ENCODE assay signal across 14 cellular contexts in genomic region chr4:85763207-85763606, GRCh38.
"Had no signal": no experiment of that assay in that cellular context is flagged by ENCODE, and none has a peak within 500 bp of the region (broad histone marks: within the 10 kb centered on the region; RNA-seq: fewer than 3 reads in every experiment).

No MANE protein-coding gene starts in this region.

- H3K4me1 ChIP-seq: parathyroid adenoma, thyroid gland had no signal

- H3K9ac ChIP-seq: neural progenitor cell, parathyroid adenoma had no signal

- H2AFZ ChIP-seq: neural progenitor cell, parathyroid adenoma had no signal

- H3K27me3 ChIP-seq: cardiac muscle cell, gastrocnemius medialis, neural progenitor cell, right atrium auricular region, thyroid gland had no signal

- H3K9me3 ChIP-seq: gastrocnemius medialis, right atrium auricular region, thyroid gland had no signal

- DNase-seq: activated CD4-positive, alpha-beta memory T cell treated with anti-CD3 and anti-CD28 coated beads, Interleukin-2, amount 10 ng/mL, durations not matched to agents 7 days and 5 days; activated CD4-positive, CD25-positive, alpha-beta regulatory T cell treated with anti-CD3 and anti-CD28 coated beads, Interleukin-2, amount 50 U/mL, for 72 hours; activated gamma-delta T cell treated with Interleukin-2 at 50 U/mL for 16 hours; activated naive CD8-positive, alpha-beta T cell treated with anti-CD3 and anti-CD28 coated beads for 36 hours; activated T-cell treated with anti-CD3 and anti-CD28 coated beads, Interleukin-2, amount 50 U/mL, for 72 hours; aorta; gastrocnemius medialis; thyroid gland had no signal

- H3K4me3 ChIP-seq: cardiac muscle cell, gastrocnemius medialis, neural progenitor cell, right atrium auricular region, thyroid gland had no signal

- H3K4me1 Mint-ChIP-seq: activated CD4-positive, alpha-beta memory T cell treated with anti-CD3 and anti-CD28 coated beads, Interleukin-2, amount 10 ng/mL, durations not matched to agents 7 days and 5 days; activated naive CD8-positive, alpha-beta T cell treated with anti-CD3 and anti-CD28 coated beads for 36 hours; neural progenitor cell; stimulated activated effector memory CD8-positive, alpha-beta T cell treated with anti-CD3 and anti-CD28 coated beads, Interleukin-12 subunit alpha, Interleukin-12 subunit beta, amount 100 ng/mL, for 72 hours had no signal

- H3K27ac ChIP-seq: cardiac muscle cell, neural progenitor cell, parathyroid adenoma, thyroid gland had no signal

- H3K36me3 Mint-ChIP-seq: activated naive CD8-positive, alpha-beta T cell treated with anti-CD3 and anti-CD28 coated beads for 36 hours; mesothelial cell of epicardium; neural progenitor cell; stimulated activated effector memory CD8-positive, alpha-beta T cell treated with anti-CD3 and anti-CD28 coated beads, Interleukin-12 subunit alpha, Interleukin-12 subunit beta, amount 100 ng/mL, for 72 hours had no signal

- ATAC-seq: activated T-cell treated with anti-CD3 and anti-CD28 coated beads, Interleukin-2, amount 50 U/mL, for 72 hours; gastrocnemius medialis; stimulated activated effector memory CD8-positive, alpha-beta T cell treated with anti-CD3 and anti-CD28 coated beads, Interleukin-12 subunit alpha, Interleukin-12 subunit beta, amount 100 ng/mL, for 72 hours had no signal

- H3K36me3 ChIP-seq: cardiac muscle cell, gastrocnemius medialis, neural progenitor cell, right atrium auricular region, thyroid gland had no signal

- H3K27me3 Mint-ChIP-seq: activated CD4-positive, alpha-beta memory T cell treated with anti-CD3 and anti-CD28 coated beads, Interleukin-2, amount 10 ng/mL, durations not matched to agents 7 days and 5 days had no signal

- H3K4me2 ChIP-seq: neural progenitor cell had no signal

- H3K9me3 Mint-ChIP-seq: activated CD4-positive, alpha-beta memory T cell treated with anti-CD3 and anti-CD28 coated beads, Interleukin-2, amount 10 ng/mL, durations not matched to agents 7 days and 5 days; mesothelial cell of epicardium; neural progenitor cell had no signal

- H3K79me2 ChIP-seq: parathyroid adenoma had no signal

- H3K4me3 Mint-ChIP-seq: activated CD4-positive, alpha-beta memory T cell treated with anti-CD3 and anti-CD28 coated beads, Interleukin-2, amount 10 ng/mL, durations not matched to agents 7 days and 5 days; activated naive CD8-positive, alpha-beta T cell treated with anti-CD3 and anti-CD28 coated beads for 36 hours; activated T-cell treated with anti-CD3 and anti-CD28 coated beads, Interleukin-2, amount 50 U/mL, for 72 hours; mesothelial cell of epicardium; neural progenitor cell; stimulated activated effector memory CD8-positive, alpha-beta T cell treated with anti-CD3 and anti-CD28 coated beads, Interleukin-12 subunit alpha, Interleukin-12 subunit beta, amount 100 ng/mL, for 72 hours had no signal

- H3K27ac Mint-ChIP-seq: activated CD4-positive, alpha-beta memory T cell treated with anti-CD3 and anti-CD28 coated beads, Interleukin-2, amount 10 ng/mL, durations not matched to agents 7 days and 5 days; activated naive CD8-positive, alpha-beta T cell treated with anti-CD3 and anti-CD28 coated beads for 36 hours; activated T-cell treated with anti-CD3 and anti-CD28 coated beads, Interleukin-2, amount 50 U/mL, for 72 hours; mesothelial cell of epicardium; neural progenitor cell; stimulated activated effector memory CD8-positive, alpha-beta T cell treated with anti-CD3 and anti-CD28 coated beads, Interleukin-12 subunit alpha, Interleukin-12 subunit beta, amount 100 ng/mL, for 72 hours had no signal
